Comparison of ENCODE assay signal across 9 cellular contexts in the genomic region with DNA sequence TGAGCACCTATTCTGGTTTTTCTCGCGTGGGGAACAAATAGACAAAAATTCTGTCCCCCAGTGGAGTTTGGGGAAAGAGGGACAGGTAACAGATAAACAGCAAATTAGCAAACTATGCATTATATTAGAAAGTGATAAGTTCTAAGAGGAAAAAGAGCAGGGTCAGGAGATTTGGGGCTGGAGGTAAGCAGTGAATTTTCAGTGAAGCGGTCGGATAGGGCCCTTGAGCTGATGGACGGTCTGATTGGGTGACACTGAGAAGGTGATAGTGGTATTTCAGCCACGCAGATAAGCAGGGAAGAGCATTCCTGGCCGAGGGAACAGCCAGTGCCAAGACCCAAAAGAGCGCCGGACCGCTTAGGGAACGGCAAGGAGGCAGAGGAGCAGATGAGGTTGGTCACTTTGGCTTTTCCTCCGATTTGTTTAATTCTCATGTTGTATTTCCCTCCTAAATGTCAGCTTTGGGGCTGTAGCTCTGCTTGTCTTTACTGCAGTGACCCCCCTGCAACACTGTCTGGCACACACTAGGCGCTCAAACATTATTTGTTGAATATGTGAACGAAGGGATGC. TPM values are rescaled to one million over a fixed set of nuclear protein-coding genes. Genes with fewer than 3 reads are reported as not detected.
DNase-seq lines count a peak whose midpoint lies in the region; ATAC-seq and TF ChIP-seq lines count a peak whose summit lies in the region.
"Had no signal": no experiment of that assay in that cellular context is flagged by ENCODE, and none has a peak within 500 bp of the region (broad histone marks: within the 10 kb centered on the region; RNA-seq: fewer than 3 reads in every experiment).

No MANE protein-coding gene starts in this region.

- H3K27me3 Mint-ChIP-seq in naive thymus-derived CD8-positive, alpha-beta T cell, result peaks cover 40 to 77% (median 56%) of the 10 kb centered on the region in 5 donors

- H3K36me3 Mint-ChIP-seq in naive thymus-derived CD8-positive, alpha-beta T cell, result peaks cover 0 to 6% (median 0%) of the 10 kb centered on the region in 3 donors

- H2BK12ac ChIP-seq in neuronal stem cell (ENCODE audit: low read length), result no peak overlapping the region

- no peak for ATAC-seq in GM21737 (IDR thresholded peaks at IDR 0.05; ENCODE audit: unreplicated experiment)
- ATAC-seq in HG03378 (IDR thresholded peaks at IDR 0.05; ENCODE audit: unreplicated experiment), result no peak
- ATAC-seq in naive thymus-derived CD8-positive, alpha-beta T cell, result no peak

- H3K9me3 ChIP-seq in BLaER1 (peaks cover 23% of the 10 kb centered on the region), NT2/D1 (ENCODE audit: insufficient read depth, low read length) (no peaks in the 10 kb centered on the region), esophagus muscularis mucosa (no peaks in the 10 kb centered on the region), neuronal stem cell (replicated peaks in 1 of 2; ENCODE audit: control insufficient read depth in 2 of 2, insufficient read depth in 1 of 2, low read depth in 1 of 2, low read length in 2 of 2) (peaks cover 0 to 4% of the 10 kb centered on the region in 2 donors)

- H2AK5ac ChIP-seq in neuronal stem cell (ENCODE audit: low read depth, low read length), result no peak overlapping the region

- H3K27me3 ChIP-seq in BLaER1 (peaks cover 79% of the 10 kb centered on the region), NT2/D1 (ENCODE audit: insufficient read depth, insufficient read length) (peaks cover 67% of the 10 kb centered on the region), esophagus muscularis mucosa (peaks cover 0 to 61% (median 14%) of the 10 kb centered on the region in 4 donors), neuronal stem cell (ENCODE audit: control insufficient read depth in 3 of 3, insufficient read depth in 3 of 3, low read depth in 1 of 3, low read length in 3 of 3) (peaks cover 12 to 94% (median 47%) of the 10 kb centered on the region in 3 experiments)

- H3K27ac ChIP-seq in BLaER1 (no peak overlapping the region), esophagus muscularis mucosa (replicated peaks in 1 of 4) (no peak overlapping the region), neuronal stem cell (replicated peaks; ENCODE audit: low read length) (no peak overlapping the region)

- peaks cover 0 to 9% (median 6%) of the 10 kb centered on the region in 4 donors for H3K4me1 Mint-ChIP-seq in naive thymus-derived CD8-positive, alpha-beta T cell

- H3K4me2 ChIP-seq in BLaER1, result peak overlapping the region; percentile 34; the same call in 1 of the 2 replicates
- H3K4me2 ChIP-seq in neuronal stem cell (ENCODE audit: insufficient read depth, low read length, poor library complexity, severe bottlenecking), result peak overlapping the region; percentile 63

- H3K23ac ChIP-seq in neuronal stem cell (ENCODE audit: low read depth, low read length, poor library complexity), result no peak overlapping the region

- TF ChIP-seq CTCF in esophagus muscularis mucosa (IDR thresholded peaks at IDR 0.05), result no peak

- peak overlapping the region; percentile 68 for H2AFZ ChIP-seq in neuronal stem cell (ENCODE audit: low read length)

- peak overlapping the region in 3 of 10 donors; percentile 17 to 67 (median 53) for H3K4me3 Mint-ChIP-seq in naive thymus-derived CD8-positive, alpha-beta T cell

- 16% methylated on average over 12 of the region's 14 CpGs for WGBS in esophagus muscularis mucosa
- WGBS in neuronal stem cell (ENCODE audit: extremely low coverage in 2 of 2, insufficient read length in 2 of 2, insufficient replicate concordance in 1 of 2), 2 donors, result no CpG with 5 or more reads among the region's 14 CpGs

- POLR2A ChIA-PET in naive thymus-derived CD8-positive, alpha-beta T cell (lab: Charles Lee), result no interaction called here

- no peak overlapping the region for H3K14ac ChIP-seq in neuronal stem cell (ENCODE audit: low read length)

- intact Hi-C loops in esophagus muscularis mucosa (cut with DNase I), result no loop called here

- peak overlapping the region; percentile 49 for H3K18ac ChIP-seq in neuronal stem cell (ENCODE audit: low read length)

- H2BK5ac ChIP-seq in neuronal stem cell (ENCODE audit: low read length), result no peak overlapping the region

- no peak overlapping the region for H4K91ac ChIP-seq in neuronal stem cell (ENCODE audit: low read depth, low read length, poor library complexity)

- no peak overlapping the region for H4K8ac ChIP-seq in neuronal stem cell (ENCODE audit: low read depth, low read length)

- H2BK15ac ChIP-seq in neuronal stem cell (ENCODE audit: low read length), result peak overlapping the region; percentile 2

- no peaks in the 10 kb centered on the region for H4K20me1 ChIP-seq in BLaER1

- no peaks in the 10 kb centered on the region for H3K36me3 ChIP-seq in BLaER1
- H3K36me3 ChIP-seq in NT2/D1 (ENCODE audit: insufficient read depth, insufficient read length, low read length), result no peaks in the 10 kb centered on the region
- H3K36me3 ChIP-seq in esophagus muscularis mucosa, result no peaks in the 10 kb centered on the region
- no peaks in the 10 kb centered on the region for H3K36me3 ChIP-seq in neuronal stem cell (replicated peaks in 1 of 2; ENCODE audit: control insufficient read depth in 2 of 2, insufficient read depth in 2 of 2, low read length in 2 of 2)

- no peak for TF ChIP-seq EP300 in esophagus muscularis mucosa (IDR thresholded peaks at IDR 0.05)

- H3K4me3 ChIP-seq in BLaER1, result 0 out of 2 replicates have a peak overlapping the region, but pooled peaks have one; percentile 33
- H3K4me3 ChIP-seq in NT2/D1 (ENCODE audit: insufficient read length, low read depth), result peak overlapping the region; percentile 29
- H3K4me3 ChIP-seq in esophagus muscularis mucosa, result peak overlapping the region; percentile 36 to 58 (median 40)
- peak overlapping the region in 1 of 2 donors; percentile 63 for H3K4me3 ChIP-seq in neuronal stem cell (ENCODE audit: low read length in 2 of 2)

- no peak overlapping the region for H3K4ac ChIP-seq in neuronal stem cell (ENCODE audit: low read length)

- TF ChIP-seq POLR2A in esophagus muscularis mucosa (IDR thresholded peaks at IDR 0.05; ENCODE audit: low read depth), result no peak

- no peak overlapping the region for H3K9ac ChIP-seq in BLaER1
- peak overlapping the region; percentile 7 for H3K9ac ChIP-seq in NT2/D1 (ENCODE audit: insufficient read length, low read depth)
- no peak overlapping the region for H3K9ac ChIP-seq in neuronal stem cell (ENCODE audit: low read depth, low read length, poor library complexity)

- peaks cover 0 to 9% (median 0%) of the 10 kb centered on the region in 9 donors for H3K9me3 Mint-ChIP-seq in naive thymus-derived CD8-positive, alpha-beta T cell

- H3K4me1 ChIP-seq in BLaER1, result no peaks in the 10 kb centered on the region
- peaks cover 6% of the 10 kb centered on the region for H3K4me1 ChIP-seq in NT2/D1 (ENCODE audit: insufficient read depth, insufficient read length)
- H3K4me1 ChIP-seq in esophagus muscularis mucosa, result peaks cover 3 to 18% (median 17%) of the 10 kb centered on the region in 4 donors
- H3K4me1 ChIP-seq in neuronal stem cell (ENCODE audit: control insufficient read depth in 2 of 2, insufficient read depth in 1 of 2, low read depth in 1 of 2, low read length in 2 of 2), result peaks cover 0 to 5% of the 10 kb centered on the region in 2 donors

- peak overlapping the region in 1 of 10 donors; percentile 60 for H3K27ac Mint-ChIP-seq in naive thymus-derived CD8-positive, alpha-beta T cell

- no peaks in the 10 kb centered on the region for H3K79me1 ChIP-seq in neuronal stem cell (ENCODE audit: low read depth, low read length)

- DNase-seq in NT2/D1 (ENCODE audit: low read depth, low spot score), result no peak
- DNase-seq in esophagus muscularis mucosa (ENCODE audit: extremely low spot score), result no peak
- no peak for DNase-seq in neuronal stem cell (ENCODE audit: low spot score)
- DNase-seq in naive thymus-derived CD8-positive, alpha-beta T cell, result no peak
- no peak for DNase-seq in NCI-H1105 treated with DMSO at 0.1 percent for 48 hours (lab: John Stamatoyannopoulos, UW)
- DNase-seq: DMS153 had no signal

- no peak overlapping the region for H2BK120ac ChIP-seq in neuronal stem cell (ENCODE audit: low read depth, low read length)

RNA-seq across cellular contexts. Expression of gene PTPN3, which starts 1.0 kb away (rescaled TPM):
- 1 to 10 TPM in 3 of 4 donors, under 1 TPM in 1; 0.83 to 2.0 (median 1.3) TPM for total RNA-seq in esophagus muscularis mucosa
- 1.3 TPM for polyA plus RNA-seq in neuronal stem cell (2013, experiment 1 of 2)
- polyA plus RNA-seq in neuronal stem cell (2013, experiment 2 of 2), result 1.2 TPM
- total RNA-seq in naive thymus-derived CD8-positive, alpha-beta T cell, result not detected
- not detected for polyA plus RNA-seq in naive thymus-derived CD8-positive, alpha-beta T cell
